Comparison of ENCODE assay signal across 22 cellular contexts in genomic region chr7:129671276-129671675, GRCh38.
"Had no signal": no experiment of that assay in that cellular context is flagged by ENCODE, and none has a peak within 500 bp of the region (broad histone marks: within the 10 kb centered on the region; RNA-seq: fewer than 3 reads in every experiment).

No MANE protein-coding gene starts in this region.

- H3K27me3 ChIP-seq: body of pancreas, pancreas, right atrium auricular region, spleen, vagina had no signal

- DNase-seq: activated CD4-positive, alpha-beta T cell treated with anti-CD3 and anti-CD28 coated beads, Interleukin-2, amount 10 ng/mL, durations not matched to agents 7 days and 5 days; activated CD4-positive, CD25-positive, alpha-beta regulatory T cell treated with anti-CD3 and anti-CD28 coated beads, Interleukin-2, amount 50 U/mL, for 72 hours; activated CD8-positive, alpha-beta memory T cell treated with anti-CD3 and anti-CD28 coated beads, Interleukin-2, amount 10 ng/mL, durations not matched to agents 7 days and 5 days; activated CD8-positive, alpha-beta T cell treated with anti-CD3 and anti-CD28 coated beads for 36 hours; activated effector memory CD4-positive, alpha-beta T cell treated with anti-CD3 and anti-CD28 coated beads, Interleukin-2, amount 50 U/mL, for 16 hours; activated naive CD4-positive, alpha-beta T cell treated with anti-CD3 and anti-CD28 coated beads, Interleukin-2, amount 50 U/mL, for 16 hours; activated T-cell treated with anti-CD3 and anti-CD28 coated beads for 4 hours; anterior cingulate cortex; body of pancreas; effector CD8-positive, alpha-beta T cell; foreskin melanocyte; hippocampal formation; kidney glomerular epithelial cell; pancreas; psoas muscle; spleen; stimulated activated CD4-positive, alpha-beta T cell treated with anti-CD3 and anti-CD28 coated beads, Interleukin-4, amount 100 ng/mL, for 1 hour; stimulated activated naive CD4-positive, alpha-beta T cell; WERI-Rb-1 had no signal

- H3K4me1 ChIP-seq: body of pancreas, pancreas, psoas muscle, right atrium auricular region, spleen, vagina had no signal

- H3K27ac ChIP-seq: body of pancreas, pancreas, psoas muscle, right atrium auricular region, spleen, thoracic aorta, vagina, WERI-Rb-1 had no signal

- H3K4me3 ChIP-seq: body of pancreas, pancreas, psoas muscle, right atrium auricular region, spleen, thoracic aorta, vagina had no signal

- H3K9me3 ChIP-seq: pancreas, thoracic aorta, vagina had no signal
